8 cellular contexts compared by ENCODE assay signal in genomic region chr16:14003119-14003570, GRCh38.
DNase-seq lines count a peak whose midpoint lies in the region; ATAC-seq and TF ChIP-seq lines count a peak whose summit lies in the region.

No MANE protein-coding gene starts in this region.

- no peak overlapping the region for H3K27ac Mint-ChIP-seq in Calu3 (ENCODE audit: unreplicated experiment)
- no peak overlapping the region for H3K27ac Mint-ChIP-seq in natural killer cell treated with Interleukin-12 subunit alpha and Interleukin-12 subunit beta and Interleukin-15 and Interleukin-18, amount 100 ng/mL, for 72 hours

- H3K27me3 ChIP-seq in stomach: no peaks in the 10 kb centered on the region
- H3K27me3 ChIP-seq in Karpas-422 (ENCODE audit: low read length): no peaks in the 10 kb centered on the region

- H3K36me3 ChIP-seq in stomach (no peaks in the 10 kb centered on the region), Karpas-422 (ENCODE audit: insufficient read depth, low read length) (no peaks in the 10 kb centered on the region)

- H3K4me1 Mint-ChIP-seq in Calu3 (ENCODE audit: low read depth, unreplicated experiment): peaks cover 20% of the 10 kb centered on the region
- H3K4me1 Mint-ChIP-seq in natural killer cell treated with Interleukin-12 subunit alpha and Interleukin-12 subunit beta and Interleukin-15 and Interleukin-18, amount 100 ng/mL, for 72 hours (ENCODE audit: low read depth in 2 of 2): peaks cover 0 to 4% of the 10 kb centered on the region in 2 donors

- intact Hi-C loops in Calu3 (cut with micrococcal nuclease; ENCODE audit: unreplicated experiment): no loop called here
- intact Hi-C loops in stomach (cut with DNase I; ENCODE audit: low total_unique reads): no loop called here

- no peak overlapping the region for H3K4me2 ChIP-seq in Karpas-422 (ENCODE audit: low read depth, low read length, poor library complexity, severe bottlenecking)

- no peak overlapping the region for H3K9ac ChIP-seq in Karpas-422 (ENCODE audit: low read length)

- no peak for TF ChIP-seq POLR2A in stomach (IDR thresholded peaks at IDR 0.05)

- H3K9me2 ChIP-seq in Karpas-422 (replicated peaks; ENCODE audit: insufficient read depth, low read length): no peaks in the 10 kb centered on the region

- ATAC-seq in natural killer cell treated with Interleukin-12 subunit alpha and Interleukin-12 subunit beta and Interleukin-15 and Interleukin-18, amount 100 ng/mL, for 72 hours: no peak

- H3K27ac ChIP-seq in stomach (peak overlapping the region in 3 of 5 donors; percentile 40 to 66 (median 50)), Karpas-422 (ENCODE audit: low read length) (no peak overlapping the region)

- H3K9me3 ChIP-seq in stomach (no peaks in the 10 kb centered on the region), Karpas-422 (ENCODE audit: low read length) (no peaks in the 10 kb centered on the region)

- no peaks in the 10 kb centered on the region for H3K9me3 Mint-ChIP-seq in Calu3 (ENCODE audit: low read depth, unreplicated experiment)
- no peaks in the 10 kb centered on the region for H3K9me3 Mint-ChIP-seq in natural killer cell treated with Interleukin-12 subunit alpha and Interleukin-12 subunit beta and Interleukin-15 and Interleukin-18, amount 100 ng/mL, for 72 hours

- H3K4me1 ChIP-seq in stomach (peaks cover 5 to 19% (median 11%) of the 10 kb centered on the region in 4 donors), Karpas-422 (ENCODE audit: low read length) (peaks cover 5% of the 10 kb centered on the region)

- no peaks in the 10 kb centered on the region for H3K27me3 Mint-ChIP-seq in Calu3 (ENCODE audit: unreplicated experiment)
- peaks cover 16 to 32% of the 10 kb centered on the region in 2 donors for H3K27me3 Mint-ChIP-seq in natural killer cell treated with Interleukin-12 subunit alpha and Interleukin-12 subunit beta and Interleukin-15 and Interleukin-18, amount 100 ng/mL, for 72 hours

- 3 to 7% (median 6%) methylated on average over 14 of the region's 14 CpGs for WGBS in stomach, 5 donors

- CTCF ChIA-PET in Calu3 (lab: Charles Lee): no interaction called here

- H3K79me2 ChIP-seq in Karpas-422 (ENCODE audit: low read length): no peaks in the 10 kb centered on the region

- peak overlapping the region; percentile 53 for H3K4me3 Mint-ChIP-seq in Calu3 (ENCODE audit: low read depth, unreplicated experiment)
- no peak overlapping the region for H3K4me3 Mint-ChIP-seq in natural killer cell treated with Interleukin-12 subunit alpha and Interleukin-12 subunit beta and Interleukin-15 and Interleukin-18, amount 100 ng/mL, for 72 hours

- H4K20me1 ChIP-seq in Karpas-422 (ENCODE audit: insufficient read depth, low read depth, low read length): no peaks in the 10 kb centered on the region

- no peak for TF ChIP-seq EP300 in stomach (IDR thresholded peaks at IDR 0.05)

- no peaks in the 10 kb centered on the region for H3K36me3 Mint-ChIP-seq in Calu3 (ENCODE audit: insufficient read depth, unreplicated experiment)
- H3K36me3 Mint-ChIP-seq in natural killer cell treated with Interleukin-12 subunit alpha and Interleukin-12 subunit beta and Interleukin-15 and Interleukin-18, amount 100 ng/mL, for 72 hours: no peaks in the 10 kb centered on the region

- DNase-seq in Calu3 (peak; percentile 54), NCI-H2227 (lab: John Stamatoyannopoulos, UW; ENCODE audit: unreplicated experiment) (peak; percentile 81), cerebellum (ENCODE audit: low spot score) (peak; percentile 26), kidney tubule cell (ENCODE audit: low spot score) (peak; percentile 54), stomach (no peak), Karpas-422 (no peak)
- no peak for DNase-seq in natural killer cell treated with Interleukin-12 subunit alpha and Interleukin-12 subunit beta and Interleukin-15 and Interleukin-18, amount 100 ng/mL, for 72 hours (ENCODE audit: low spot score)
- DNase-seq in stimulated activated CD4-positive, alpha-beta T cell treated with anti-CD3 and anti-CD28 coated beads, Interleukin-2, amount 100 ng/mL, for 48 hours: no peak

- TF ChIP-seq CTCF in Calu3 (IDR thresholded peaks at IDR 0.05; ENCODE audit: unreplicated experiment): no peak
- TF ChIP-seq CTCF in stomach (IDR thresholded peaks at IDR 0.05): peak in 1 of 7 experiments; percentile 33

- peak overlapping the region; percentile 24 to 37 (median 36) for H3K4me3 ChIP-seq in stomach
- H3K4me3 ChIP-seq in Karpas-422 (ENCODE audit: low read length): no peak overlapping the region

- BruUV-seq in Calu3 (replicated peaks; lab: Mats Ljungman, UMichigan): no TSS peak

- no peak overlapping the region for H2AFZ ChIP-seq in Karpas-422 (ENCODE audit: low read length)

Comparison
In these comparisons a context has a peak if more than half of its experiments do, and no peak if none do; other contexts are left out.
1. DNase-seq: peak in Calu3 (single experiment), NCI-H2227 (single experiment), cerebellum (single experiment) and kidney tubule cell (single experiment); none in stomach (single experiment), natural killer cell treated with Interleukin-12 subunit alpha and Interleukin-12 subunit beta and Interleukin-15 and Interleukin-18, amount 100 ng/mL, for 72 hours (single experiment), stimulated activated CD4-positive, alpha-beta T cell treated with anti-CD3 and anti-CD28 coated beads, Interleukin-2, amount 100 ng/mL, for 48 hours (0 of 2) and Karpas-422 (single experiment).